17 cellular contexts compared by ENCODE assay signal in genomic region chr12:50660425-50660822, GRCh38.
DNase-seq lines count a peak whose midpoint lies in the region; ATAC-seq, FAIRE-seq and TF ChIP-seq lines count a peak whose summit lies in the region.
"Had no signal": no experiment of that assay in that cellular context is flagged by ENCODE, and none has a peak within 500 bp of the region (broad histone marks: within the 10 kb centered on the region; RNA-seq: fewer than 3 reads in every experiment).

No MANE protein-coding gene starts in this region.

- H3K79me2 ChIP-seq in mammary epithelial cell (ENCODE audit: insufficient read depth, low read length) (peaks cover 7% of the 10 kb centered on the region), GM12878 (ENCODE audit: control insufficient read depth, insufficient read depth, low read length) (peaks cover 3% of the 10 kb centered on the region)

- H3K4me3 ChIP-seq in mammary epithelial cell (replicated peaks in 1 of 3; ENCODE audit: insufficient read depth in 1 of 3, low read depth in 2 of 3, low read length in 3 of 3) (no peak overlapping the region), GM12878 (no peak overlapping the region)
- H3K4me3 ChIP-seq: BLaER1, SJCRH30 had no signal

- H3K27ac Mint-ChIP-seq in MCF 10A (ENCODE audit: low read depth, unreplicated experiment) = no peak overlapping the region
- H3K27ac Mint-ChIP-seq in nephron progenitor cell = peak overlapping the region; percentile 85
- H3K27ac Mint-ChIP-seq: CD8-positive, alpha-beta T cell had no signal

- H3K9me3 Mint-ChIP-seq in MCF 10A (ENCODE audit: unreplicated experiment) (no peaks in the 10 kb centered on the region), nephron progenitor cell (peaks cover 1% of the 10 kb centered on the region)
- H3K9me3 Mint-ChIP-seq: CD8-positive, alpha-beta T cell had no signal

- in situ Hi-C loops in mammary epithelial cell (cut with MboI; ENCODE audit: low sequenced_read_pairs in 2 of 2) (no loop called here), GM12878 (cut with MboI) (no loop called here)

- no peaks in the 10 kb centered on the region for H4K20me1 ChIP-seq in mammary epithelial cell (ENCODE audit: insufficient read depth, low read length)
- no peaks in the 10 kb centered on the region for H4K20me1 ChIP-seq in GM12878 (ENCODE audit: control insufficient read depth, insufficient read depth)

- no peak for TF ChIP-seq EP300 in GM12878 (IDR thresholded peaks at IDR 0.05; ENCODE audit: borderline replicate concordance in 1 of 2, control insufficient read depth in 1 of 2, low read depth in 2 of 2, low read length in 2 of 2)

- H3K9ac ChIP-seq in mammary epithelial cell (ENCODE audit: insufficient read depth, low read length) (no peak overlapping the region), GM12878 (ENCODE audit: control insufficient read depth, insufficient read depth, low read length) (peak overlapping the region; percentile 27)
- H3K9ac ChIP-seq: BLaER1 had no signal

- H3K4me2 ChIP-seq in mammary epithelial cell (ENCODE audit: insufficient read depth, low read depth, low read length) (no peak overlapping the region), GM12878 (ENCODE audit: control insufficient read depth, insufficient read depth) (peak overlapping the region; percentile 90; the same call in 1 of the 2 replicates)
- H3K4me2 ChIP-seq: BLaER1 had no signal

- intact Hi-C loops in MCF 10A (cut with micrococcal nuclease) = no loop called here
- intact Hi-C loops in mammary epithelial cell (cut with micrococcal nuclease) = no loop called here
- intact Hi-C loops in GM12878 (cut with micrococcal nuclease; ENCODE audit: unreplicated experiment) = loop anchor here (2.0 kb wide), 1 partner anchor 22 kb away; no protein-coding TSS in a partner anchor
- intact Hi-C loops in cardiac septum (cut with DNase I) = no loop called here

- H3K9me3 ChIP-seq in mammary epithelial cell (replicated peaks; ENCODE audit: insufficient read depth, low read length) (no peaks in the 10 kb centered on the region), GM12878 (replicated peaks; ENCODE audit: control insufficient read depth, insufficient read depth, low read length) (no peaks in the 10 kb centered on the region)
- H3K9me3 ChIP-seq: BLaER1, SJCRH30 had no signal

- CTCF ChIA-PET in MCF 10A (lab: Yijun Ruan, JAX) = no interaction called here
- CTCF ChIA-PET in mammary epithelial cell (lab: Charles Lee; ENCODE audit: low non-redundant PET) = no interaction called here
- CTCF ChIA-PET in GM12878 (lab: Yijun Ruan, JAX) = interaction anchor here (0.8 to 7.2 kb wide), 7 partner anchors 16 to 623 kb away, joined by 3 to 76 read pairs (median 4); partner anchors contain the start of gene DIP2B

- H3K4me3 Mint-ChIP-seq in MCF 10A (ENCODE audit: unreplicated experiment) (no peak overlapping the region), nephron progenitor cell (no peak overlapping the region)
- H3K4me3 Mint-ChIP-seq: CD8-positive, alpha-beta T cell had no signal

- H3K36me3 Mint-ChIP-seq in MCF 10A (ENCODE audit: insufficient read depth, unreplicated experiment) = peaks cover 16% of the 10 kb centered on the region
- peaks cover 22% of the 10 kb centered on the region for H3K36me3 Mint-ChIP-seq in nephron progenitor cell (ENCODE audit: low read depth)

- RAD21 ChIA-PET in GM12878 (lab: Charles Lee; ENCODE audit: unreplicated experiment) = interaction anchor here (1.2 to 4.0 kb wide), 4 partner anchors 16 to 151 kb away, joined by 4 to 30 read pairs (median 8); partner anchors contain the start of gene ATF1

- H3K27me3 Mint-ChIP-seq in MCF 10A (ENCODE audit: insufficient read depth, unreplicated experiment) = no peaks in the 10 kb centered on the region
- H3K27me3 Mint-ChIP-seq in nephron progenitor cell (ENCODE audit: low read depth, poor library complexity) = no peaks in the 10 kb centered on the region

- no peak overlapping the region for H3K27ac ChIP-seq in mammary epithelial cell (ENCODE audit: insufficient read depth, low read depth, low read length)
- H3K27ac ChIP-seq in GM12878 (ENCODE audit: control insufficient read depth, insufficient read depth) = peak overlapping the region; percentile 83
- H3K27ac ChIP-seq: BLaER1 had no signal

- TF ChIP-seq CTCF in MCF 10A (IDR thresholded peaks at IDR 0.05; ENCODE audit: unreplicated experiment) (no peak), mammary epithelial cell (conservative IDR thresholded peaks at IDR 0.05 in 1 of 2, IDR thresholded peaks at IDR 0.05 in 1 of 2; ENCODE audit: extremely low read depth in 1 of 2, insufficient read depth in 1 of 2, low read depth in 1 of 2, low read length in 2 of 2) (no peak), GM12878 (IDR thresholded peaks at IDR 0.05 in 2 of 3, conservative IDR thresholded peaks at IDR 0.05 in 1 of 3; ENCODE audit: control insufficient read depth in 2 of 3, extremely low read depth in 1 of 3, insufficient read depth in 1 of 3, low read depth in 3 of 3, low read length in 3 of 3) (no peak), nephron progenitor cell (IDR thresholded peaks at IDR 0.05) (no peak)

- TSS peak; percentile 9 for BruUV-seq in MCF 10A (replicated peaks; lab: Mats Ljungman, UMichigan)
- no TSS peak for BruUV-seq in mammary epithelial cell (replicated peaks; lab: Mats Ljungman, UMichigan)
- BruUV-seq in GM12878 (replicated peaks; lab: Mats Ljungman, UMichigan) = no TSS peak

- POLR2A ChIA-PET in MCF 10A (lab: Yijun Ruan, JAX) (interaction anchor here (0.6 to 1.2 kb wide), 2 partner anchors 18 to 75 kb away, joined by 3 to 4 read pairs; no protein-coding TSS in a partner anchor), GM12878 (lab: Charles Lee) (interaction anchor here (1.2 to 1.3 kb wide), 2 partner anchors 151 to 154 kb away, joined by 3 to 5 read pairs; no protein-coding TSS in a partner anchor)

- dilution Hi-C loops in mammary epithelial cell (cut with HindIII; ENCODE audit: low sequenced_read_pairs) = no loop called here

- no peak for TF ChIP-seq RAD21 in GM12878 (IDR thresholded peaks at IDR 0.05; ENCODE audit: insufficient read depth, low read depth, low read length)

- H2AFZ ChIP-seq in mammary epithelial cell (ENCODE audit: low read depth, low read length) = no peak overlapping the region
- H2AFZ ChIP-seq in GM12878 (ENCODE audit: control insufficient read depth, low read depth, low read length) = no peak overlapping the region

- no peak for TF ChIP-seq POLR2A in GM12878 (IDR thresholded peaks at IDR 0.05; ENCODE audit: low read depth, low read length)

- no peak for FAIRE-seq in GM12878 (lab: Jason Lieb, UNC)
- FAIRE-seq: H1 had no signal

- SMC1A ChIA-PET in GM12878 (lab: Charles Lee; ENCODE audit: uncharacterized antibody, unreplicated experiment) = interaction anchor here (0.8 to 4.8 kb wide), 12 partner anchors 11 to 154 kb away, joined by 3 to 35 read pairs (median 5); no protein-coding TSS in a partner anchor

- no peak for DNase-seq in MCF 10A (ENCODE audit: unreplicated experiment)
- no peak for DNase-seq in mammary epithelial cell
- DNase-seq in GM12878 (ENCODE audit: low read depth, low spot score) = no peak
- DNase-seq in nephron progenitor cell = no peak
- no peak for DNase-seq in OCI-M1 (lab: John Stamatoyannopoulos, UW)
- no peak for DNase-seq in cardiac septum (ENCODE audit: low spot score)
- DNase-seq: CD8-positive, alpha-beta T cell; DMS79 treated with DMSO at 0.1 percent for 48 hours; KG1; MV-4-11; NCI-H1694 treated with DMSO at 0.1 percent for 48 hours; NCI-H226; SJCRH30 had no signal

- H3K36me3 ChIP-seq in mammary epithelial cell (ENCODE audit: insufficient read depth, low read length) (peaks cover 4% of the 10 kb centered on the region), GM12878 (ENCODE audit: control insufficient read depth in 2 of 2, insufficient read depth in 2 of 2, low read length in 1 of 2) (no peaks in the 10 kb centered on the region)
- H3K36me3 ChIP-seq: SJCRH30 had no signal

- H3K27me3 ChIP-seq in mammary epithelial cell (ENCODE audit: insufficient read depth, low read length) (no peaks in the 10 kb centered on the region), GM12878 (replicated peaks in 1 of 2; ENCODE audit: control insufficient read depth in 2 of 2, insufficient read depth in 2 of 2, low read length in 1 of 2) (no peaks in the 10 kb centered on the region)
- H3K27me3 ChIP-seq: BLaER1, SJCRH30 had no signal

- 92% methylated on average over 2 of the region's 2 CpGs for WGBS in mammary epithelial cell (ENCODE audit: low coverage, missing lambda C conversion rate)
- WGBS in GM12878 (ENCODE audit: insufficient coverage, insufficient replicate concordance, low lambda C conversion rate, missing lambda C conversion rate) = 44% methylated on average over 2 of the region's 2 CpGs

- H3K4me1 ChIP-seq in mammary epithelial cell (ENCODE audit: insufficient read depth, low read length) (no peaks in the 10 kb centered on the region), GM12878 (ENCODE audit: control insufficient read depth, insufficient read depth, low read length) (peaks cover 50% of the 10 kb centered on the region)
- H3K4me1 ChIP-seq: BLaER1 had no signal

- H3K4me1 Mint-ChIP-seq in MCF 10A (ENCODE audit: insufficient read depth, unreplicated experiment) (peaks cover 13% of the 10 kb centered on the region), nephron progenitor cell (peaks cover 8% of the 10 kb centered on the region)

- ATAC-seq in GM12878 (no peak), GM21528 (IDR thresholded peaks at IDR 0.05; ENCODE audit: low FRiP score, unreplicated experiment) (no peak)
- ATAC-seq: CD8-positive, alpha-beta T cell; Panc1 had no signal

TF ChIP-seq in GM12878, 131 proteins besides CTCF, POLR2A, EP300 and RAD21 (continues in another document):
- TF ChIP-seq SIX5 (IDR thresholded peaks at IDR 0.05; ENCODE audit: low read depth, low read length, severe bottlenecking) (no peak), ESRRA (IDR thresholded peaks at IDR 0.05; ENCODE audit: low read length) (no peak), STAT1 (conservative IDR thresholded peaks at IDR 0.05) (no peak), SUZ12 (IDR thresholded peaks at IDR 0.05; ENCODE audit: unreplicated experiment) (no peak)
